Comparison of ENCODE assay signal across 8 cellular contexts in genomic region chrX:18674788-18675735, GRCh38. TPM values are rescaled to one million over a fixed set of nuclear protein-coding genes. Genes with fewer than 3 reads are reported as not detected.
DNase-seq lines count a peak whose midpoint lies in the region; ATAC-seq and TF ChIP-seq lines count a peak whose summit lies in the region.

No MANE protein-coding gene starts in this region.

- peak overlapping the region; percentile 81 for H3K9ac ChIP-seq in OCI-LY1 (ENCODE audit: low read length)

- TF ChIP-seq POLR2A in esophagus muscularis mucosa (IDR thresholded peaks at IDR 0.05; ENCODE audit: low read depth), result no peak

- H3K36me3 Mint-ChIP-seq in activated T-cell treated with anti-CD3 and anti-CD28 coated beads, Interleukin-2, amount 50 U/mL, for 24 hours (ENCODE audit: low read depth), result no peaks in the 10 kb centered on the region

- intact Hi-C loops in esophagus muscularis mucosa (cut with DNase I), result loop anchor here (5.0 to 10.0 kb wide), 2 partner anchors 212 to 250 kb away; partner anchors contain the start of gene CDKL5

- no peaks in the 10 kb centered on the region for H3F3A ChIP-seq in OCI-LY1 (ENCODE audit: insufficient read depth, low read length)

- H4K20me1 ChIP-seq in OCI-LY1 (ENCODE audit: insufficient read depth, low read length), result no peaks in the 10 kb centered on the region

- H3K9me3 ChIP-seq in OCI-LY1 (ENCODE audit: low read length) (no peaks in the 10 kb centered on the region), esophagus muscularis mucosa (no peaks in the 10 kb centered on the region), muscle layer of duodenum (ENCODE audit: control insufficient read depth in 1 of 2, low read length in 2 of 2) (no peaks in the 10 kb centered on the region)

- peak overlapping the region; percentile 74 for H3K4me3 Mint-ChIP-seq in activated T-cell treated with anti-CD3 and anti-CD28 coated beads, Interleukin-2, amount 50 U/mL, for 24 hours

- WGBS in esophagus muscularis mucosa, result 26% methylated on average over 48 of the region's 74 CpGs

- ATAC-seq in GM19468 (IDR thresholded peaks at IDR 0.05; ENCODE audit: extremely low read depth, unreplicated experiment), result peak; percentile 81

- H3K4me1 ChIP-seq in OCI-LY1 (ENCODE audit: insufficient read depth, low read length, severe bottlenecking) (peaks cover 18% of the 10 kb centered on the region), esophagus muscularis mucosa (peaks cover 0 to 4% (median 0%) of the 10 kb centered on the region in 4 donors), muscle layer of duodenum (ENCODE audit: control insufficient read depth in 1 of 2, insufficient read depth in 2 of 2, low read length in 2 of 2) (no peaks in the 10 kb centered on the region)

- TF ChIP-seq EP300 in esophagus muscularis mucosa (IDR thresholded peaks at IDR 0.05), result no peak

- H3K36me3 ChIP-seq in OCI-LY1 (ENCODE audit: insufficient read depth, low read length), result no peaks in the 10 kb centered on the region
- no peaks in the 10 kb centered on the region for H3K36me3 ChIP-seq in esophagus muscularis mucosa
- no peaks in the 10 kb centered on the region for H3K36me3 ChIP-seq in muscle layer of duodenum (ENCODE audit: control insufficient read depth in 1 of 2, insufficient read depth in 2 of 2, low read length in 2 of 2)

- TF ChIP-seq CTCF in OCI-LY1 (IDR thresholded peaks at IDR 0.05; ENCODE audit: low read length), result no peak
- TF ChIP-seq CTCF in esophagus muscularis mucosa (IDR thresholded peaks at IDR 0.05), result no peak

- H3K27me3 ChIP-seq in OCI-LY1 (ENCODE audit: insufficient read depth, low read length) (no peaks in the 10 kb centered on the region), esophagus muscularis mucosa (peaks cover 0 to 3% (median 0%) of the 10 kb centered on the region in 4 donors), muscle layer of duodenum (ENCODE audit: low read depth, low read length) (no peaks in the 10 kb centered on the region)

- peak overlapping the region; percentile 85 for H3K27ac Mint-ChIP-seq in activated T-cell treated with anti-CD3 and anti-CD28 coated beads, Interleukin-2, amount 50 U/mL, for 24 hours

- peak overlapping the region; percentile 39 for H3K27ac ChIP-seq in OCI-LY1 (ENCODE audit: low read depth, low read length, poor library complexity, severe bottlenecking)
- H3K27ac ChIP-seq in esophagus muscularis mucosa (replicated peaks in 1 of 4), result peak overlapping the region; percentile 77 to 88 (median 84)
- peak overlapping the region; percentile 45 for H3K27ac ChIP-seq in muscle layer of duodenum (ENCODE audit: low read length)

- H3K4me3 ChIP-seq in OCI-LY1 (ENCODE audit: low read depth, low read length, poor library complexity, severe bottlenecking) (peak overlapping the region; percentile 79), esophagus muscularis mucosa (peak overlapping the region; percentile 67 to 71 (median 68)), muscle layer of duodenum (ENCODE audit: low read depth in 1 of 2, low read length in 2 of 2) (peak overlapping the region; percentile 59 to 70)

- H3K4me2 ChIP-seq in OCI-LY1 (ENCODE audit: low read length), result peak overlapping the region; percentile 89

- H3K27me3 Mint-ChIP-seq in activated T-cell treated with anti-CD3 and anti-CD28 coated beads, Interleukin-2, amount 50 U/mL, for 24 hours, result peaks cover 2% of the 10 kb centered on the region

- H3K4me1 Mint-ChIP-seq in activated T-cell treated with anti-CD3 and anti-CD28 coated beads, Interleukin-2, amount 50 U/mL, for 24 hours (ENCODE audit: low read depth), result peaks cover 11% of the 10 kb centered on the region

- H3K9me2 ChIP-seq in OCI-LY1 (ENCODE audit: low read depth, low read length), result no peaks in the 10 kb centered on the region

- H2AFZ ChIP-seq in OCI-LY1 (ENCODE audit: low read length), result peak overlapping the region; percentile 82; the same call in 1 of the 2 replicates

- no peaks in the 10 kb centered on the region for H3K79me2 ChIP-seq in OCI-LY1 (ENCODE audit: insufficient read depth, low read length)

- peak; percentile 89 for DNase-seq in D341Med (ENCODE audit: low spot score)
- DNase-seq in HPDE6-E6E7 (ENCODE audit: extremely low spot score), result peak; percentile 40
- peak; percentile 85 for DNase-seq in activated T-cell treated with anti-CD3 and anti-CD28 coated beads, Interleukin-2, amount 50 U/mL, for 24 hours
- DNase-seq in esophagus muscularis mucosa (ENCODE audit: extremely low spot score), result peak; percentile 92
- DNase-seq in stimulated activated CD8-positive, alpha-beta memory T cell treated with anti-CD3 and anti-CD28 coated beads, Interleukin-7, amount 100 ng/mL, for 24 hours (ENCODE audit: low read depth), result peak; percentile 40

- H3K9me3 Mint-ChIP-seq in activated T-cell treated with anti-CD3 and anti-CD28 coated beads, Interleukin-2, amount 50 U/mL, for 24 hours, result no peaks in the 10 kb centered on the region

RNA-seq across cellular contexts. Expression of gene RS1, which starts 3.2 kb away (rescaled TPM):
- not detected for total RNA-seq in esophagus muscularis mucosa

RNA-seq across cellular contexts. Expression of gene PPEF1, which starts 32.4 kb away (rescaled TPM):
- total RNA-seq in esophagus muscularis mucosa, result 1 to 10 TPM in 1 of 4 donors, under 1 TPM in 3; 0.29 to 1.7 (median 0.54) TPM

Comparison
In these comparisons a context has a peak if more than half of its experiments do, and no peak if none do; other contexts are left out.
1. Peak in every context shown above with its lines: DNase-seq, ATAC-seq, H3K4me3 ChIP-seq and H3K27ac ChIP-seq.
2. DNase-seq: peak in every context shown above with its lines; median percentile 92 in esophagus muscularis mucosa; 89 in D341Med; 85 in activated T-cell treated with anti-CD3 and anti-CD28 coated beads, Interleukin-2, amount 50 U/mL, for 24 hours; 40 in HPDE6-E6E7; 40 in stimulated activated CD8-positive, alpha-beta memory T cell treated with anti-CD3 and anti-CD28 coated beads, Interleukin-7, amount 100 ng/mL, for 24 hours.